Comparison of ENCODE assay signal across 17 cellular contexts in the genomic region with DNA sequence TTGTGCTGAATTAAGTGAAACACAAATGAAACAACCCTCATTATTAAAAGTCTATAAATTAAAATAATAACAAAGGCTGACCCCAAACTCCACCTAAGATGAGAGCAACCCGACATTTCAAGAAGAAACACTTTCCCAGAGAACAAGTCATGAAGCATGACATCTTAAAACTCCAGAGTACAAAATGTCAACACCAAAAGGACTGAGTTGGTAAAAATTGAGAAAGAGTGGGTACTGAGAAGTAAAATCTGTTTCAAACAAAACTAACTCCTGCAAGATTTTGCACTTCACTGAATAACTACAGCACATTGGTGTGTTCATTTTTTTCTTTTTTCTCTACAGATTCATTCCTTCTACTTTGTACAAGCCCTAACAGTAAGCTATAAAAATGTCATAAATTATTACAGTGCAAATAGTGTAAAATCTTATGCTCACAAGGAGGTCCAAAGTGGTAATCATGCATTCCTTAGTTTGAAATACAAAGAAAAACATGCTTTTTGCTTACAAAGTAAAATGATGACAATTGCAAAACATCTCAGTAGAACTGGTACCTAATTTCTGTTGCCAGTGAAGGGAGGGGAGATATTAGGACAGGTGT. TPM values are rescaled to one million over a fixed set of nuclear protein-coding genes. Genes with fewer than 3 reads are reported as not detected.
A peak's percentile ranks its signal among the peaks of the same experiment; 100 is the strongest.
DNase-seq lines count a peak whose midpoint lies in the region; ATAC-seq, FAIRE-seq and TF ChIP-seq lines count a peak whose summit lies in the region.
"Had no signal": no experiment of that assay in that cellular context is flagged by ENCODE, and none has a peak within 500 bp of the region (broad histone marks: within the 10 kb centered on the region; RNA-seq: fewer than 3 reads in every experiment).

No MANE protein-coding gene starts in this region.

- FAIRE-seq in HepG2 (lab: Jason Lieb, UNC) (no peak), GM12891 (lab: Jason Lieb, UNC) (no peak)
- FAIRE-seq: GM18507, H1 had no signal

- H3K9ac ChIP-seq in HepG2 (ENCODE audit: insufficient read depth, low read depth, low read length) = no peak overlapping the region

- H3K27me3 ChIP-seq in HepG2 (ENCODE audit: control insufficient read depth in 1 of 2, insufficient read depth in 2 of 2, low read length in 2 of 2) (no peaks in the 10 kb centered on the region; a peak in 1 of 5 replicates), right lobe of liver (peaks cover 0 to 5% of the 10 kb centered on the region in 2 donors)
- H3K27me3 ChIP-seq: MG63 had no signal

- H3K9me3 ChIP-seq in HepG2 (ENCODE audit: low read length) = 0 out of 2 replicates have a peak, but pooled peaks cover 5% of the 10 kb centered on the region
- H3K9me3 ChIP-seq in right lobe of liver = no peaks in the 10 kb centered on the region
- no peaks in the 10 kb centered on the region for H3K9me3 ChIP-seq in mucosa of descending colon
- H3K9me3 ChIP-seq: MG63 had no signal

- no peak overlapping the region for H3K4me3 ChIP-seq in HepG2 (replicated peaks in 1 of 3; ENCODE audit: insufficient read depth in 1 of 3, low read depth in 2 of 3, low read length in 3 of 3)
- no peak overlapping the region for H3K4me3 ChIP-seq in right lobe of liver
- no peak overlapping the region for H3K4me3 ChIP-seq in mucosa of descending colon
- H3K4me3 ChIP-seq: MG63 had no signal

- no peak overlapping the region for H2AFZ ChIP-seq in HepG2 (ENCODE audit: low read length)

- intact Hi-C loops in HepG2 (cut with micrococcal nuclease; ENCODE audit: unreplicated experiment) = no loop called here
- intact Hi-C loops in right lobe of liver (cut with DNase I) = no loop called here
- intact Hi-C loops in mucosa of descending colon (cut with DNase I, micrococcal nuclease) = no loop called here

- CTCF ChIA-PET in HepG2 (lab: Yijun Ruan, JAX; ENCODE audit: low intra/inter-chr PET ratio, low total read pairs) (no interaction called here), RWPE1 (lab: Yijun Ruan, JAX) (interaction anchor here (0.5 to 1.1 kb wide), 2 partner anchors 18 to 99 kb away, joined by 4 to 5 read pairs; no protein-coding TSS in a partner anchor)

- no peak for TF ChIP-seq EP300 in HepG2 (IDR thresholded peaks at IDR 0.05; ENCODE audit: low read depth in 2 of 2, low read length in 2 of 2)
- no peak for TF ChIP-seq EP300 in HepG2 (CRISPR knock-in tag; IDR thresholded peaks at IDR 0.05; ENCODE audit: borderline replicate concordance)

- no peak for ATAC-seq in HepG2
- no peak for ATAC-seq in right lobe of liver
- ATAC-seq in GM19455 (IDR thresholded peaks at IDR 0.05; ENCODE audit: unreplicated experiment) = no peak
- no peak for ATAC-seq in mucosa of descending colon

- DNase-seq in HepG2 (ENCODE audit: low spot score) (no peak), right lobe of liver (no peak), RWPE1 (ENCODE audit: low spot score) (no peak), kidney glomerular epithelial cell (lab: John Stamatoyannopoulos, UW) (peak; percentile 67), GM10266 (ENCODE audit: extremely low spot score) (no peak), GM12891 (ENCODE audit: insufficient read length, low spot score) (no peak), mucosa of descending colon (no peak)
- DNase-seq: AML-193, DMS153, NCI-H1092, NCI-H524, SHP77 treated with DMSO at 0.1 percent for 48 hours had no signal

- no peaks in the 10 kb centered on the region for H3K79me2 ChIP-seq in HepG2 (ENCODE audit: insufficient read depth, low read length)

- TF ChIP-seq POLR2A in HepG2 (IDR thresholded peaks at IDR 0.05; ENCODE audit: insufficient read depth in 1 of 2, low read depth in 2 of 2, low read length in 2 of 2) = no peak
- no peak for TF ChIP-seq POLR2A in right lobe of liver (IDR thresholded peaks at IDR 0.05)
- no peak for TF ChIP-seq POLR2A in GM12891 (IDR thresholded peaks at IDR 0.05; ENCODE audit: low read depth, low read length)

- TF ChIP-seq CTCF in HepG2 (CRISPR knock-in tag; IDR thresholded peaks at IDR 0.05) (no peak), right lobe of liver (IDR thresholded peaks at IDR 0.05) (no peak), RWPE1 (conservative IDR thresholded peaks at IDR 0.05; ENCODE audit: low read depth) (no peak), GM10266 (IDR thresholded peaks at IDR 0.05; ENCODE audit: control insufficient read depth, insufficient read depth, low read depth, missing control alignments) (no peak), mucosa of descending colon (IDR thresholded peaks at IDR 0.05) (no peak)

- H3K27ac ChIP-seq in HepG2 (ENCODE audit: extremely low read length, insufficient read depth, low read length) (no peak overlapping the region), right lobe of liver (no peak overlapping the region), RWPE1 (peak overlapping the region; percentile 79)

- H3K36me3 ChIP-seq in HepG2 (replicated peaks in 1 of 2; ENCODE audit: control insufficient read depth in 1 of 2, insufficient read depth in 2 of 2, low read length in 2 of 2) (no peaks in the 10 kb centered on the region), right lobe of liver (no peaks in the 10 kb centered on the region), mucosa of descending colon (ENCODE audit: low read depth) (no peaks in the 10 kb centered on the region)
- H3K36me3 ChIP-seq: MG63 had no signal

- H3K4me1 ChIP-seq in HepG2 (ENCODE audit: insufficient read depth, low read length) = no peaks in the 10 kb centered on the region
- no peaks in the 10 kb centered on the region for H3K4me1 ChIP-seq in right lobe of liver
- no peaks in the 10 kb centered on the region for H3K4me1 ChIP-seq in mucosa of descending colon (ENCODE audit: low read depth)

- in situ Hi-C loops in HepG2 (cut with HindIII; ENCODE audit: extremely low pct_ligation_motif_present, low pct_unique_long_range_greater_than_20kb) = no loop called here

- TF ChIP-seq RAD21 in HepG2 (CRISPR knock-in tag; IDR thresholded peaks at IDR 0.05) = no peak

- WGBS in HepG2 (ENCODE audit: low lambda C conversion rate) = 0% methylated on average over 1 of the region's 1 CpG
- 38% methylated on average over 1 of the region's 1 CpG for WGBS in right lobe of liver (ENCODE audit: insufficient coverage, low coverage, low lambda C conversion rate, missing lambda C conversion rate)

- POLR2A ChIA-PET in HepG2 (lab: Yijun Ruan, JAX) (no interaction called here), RWPE1 (lab: Yijun Ruan, JAX; ENCODE audit: low non-redundant PET) (no interaction called here)

- H3K4me2 ChIP-seq in HepG2 (ENCODE audit: low read depth, low read length) = no peak overlapping the region

- no peaks in the 10 kb centered on the region for H4K20me1 ChIP-seq in HepG2 (ENCODE audit: insufficient read depth, low read length)

- no TSS peak for BruUV-seq in HepG2 (replicated peaks; lab: Mats Ljungman, UMichigan)

TF ChIP-seq in HepG2, 621 proteins besides CTCF, POLR2A, EP300 and RAD21 (continues in another document):
- TF ChIP-seq HNF4G (IDR thresholded peaks at IDR 0.05; ENCODE audit: borderline replicate concordance, low read depth, low read length) = no peak
- no peak for TF ChIP-seq HNF4G (CRISPR knock-in tag; IDR thresholded peaks at IDR 0.05; ENCODE audit: borderline replicate concordance, low read depth)
- no peak for TF ChIP-seq MXD4 (CRISPR knock-in tag; IDR thresholded peaks at IDR 0.05)

TF ChIP-seq in GM12891, 5 proteins besides CTCF, POLR2A, EP300 and RAD21:
- no peak for TF ChIP-seq SPI1 (IDR thresholded peaks at IDR 0.05; ENCODE audit: low read depth, low read length)
- TF ChIP-seq POU2F2 (IDR thresholded peaks at IDR 0.05; ENCODE audit: low read depth, low read length) = no peak
- TF ChIP-seq PAX5 (IDR thresholded peaks at IDR 0.05; ENCODE audit: insufficient read depth, low read length, severe bottlenecking) = no peak
- TF ChIP-seq POLR2AphosphoS5 (IDR thresholded peaks at IDR 0.05; ENCODE audit: low read depth, low read length) = no peak
- TF ChIP-seq TAF1 (IDR thresholded peaks at IDR 0.05; ENCODE audit: low read depth, low read length) = no peak
TF ChIP-seq in GM12891: peak in this region for 0.

RNA-seq across cellular contexts. Expression of a gene that starts 31.8 kb away (rescaled TPM):
- not detected in 2 replicates for total RNA-seq in HepG2 (2016; rRNA removed; fragmentation: Illumina TruSeq; extraction: Trizol)
- total RNA-seq in HepG2 (2016; cell fraction: cytosol; rRNA removed; fragmentation: Illumina TruSeq; extraction: Trizol; ENCODE audit: low read depth) = not detected in 2 replicates
- total RNA-seq in HepG2 (2016; cell fraction: insoluble cytoplasmic fraction; rRNA removed; fragmentation: Illumina TruSeq; extraction: Trizol) = not detected in 2 replicates
- not detected in 2 replicates for total RNA-seq in HepG2 (2016; cell fraction: membrane; rRNA removed; fragmentation: Illumina TruSeq; extraction: Trizol)
- total RNA-seq in HepG2 (2016; cell fraction: nucleus; rRNA removed; fragmentation: Illumina TruSeq; extraction: Trizol) = not detected in 2 replicates
- not detected in 2 replicates for polyA plus RNA-seq in HepG2 (2011; rRNA removed)
- polyA plus RNA-seq in HepG2 (2011; cell fraction: cytosol; rRNA removed) = not detected in 2 replicates
- polyA plus RNA-seq in HepG2 (2011; cell fraction: nucleus; rRNA removed) = not detected in 2 replicates
- polyA plus RNA-seq in HepG2 (2012) = not detected in 2 replicates
- polyA plus RNA-seq in HepG2 (2016; cell fraction: cytosol; fragmentation: Illumina TruSeq; extraction: Trizol; ENCODE audit: low read depth) = not detected in 2 replicates
- not detected in 2 replicates for polyA plus RNA-seq in HepG2 (2016; cell fraction: insoluble cytoplasmic fraction; fragmentation: Illumina TruSeq; extraction: Trizol; ENCODE audit: low read depth)
- not detected in 2 replicates for polyA plus RNA-seq in HepG2 (2016; cell fraction: membrane; fragmentation: Illumina TruSeq; extraction: Trizol; ENCODE audit: low read depth)
- polyA plus RNA-seq in HepG2 (2016; cell fraction: nucleus; fragmentation: Illumina TruSeq; extraction: Trizol; ENCODE audit: insufficient read depth, low read depth) = not detected in 2 replicates
- polyA minus RNA-seq in HepG2 (2011; rRNA and poly(A)+ RNA removed; ENCODE audit: low replicate concordance) = 0.04 TPM in 1 of 2 replicates, not detected in the other
- not detected in 2 replicates for polyA minus RNA-seq in HepG2 (2011; cell fraction: cytosol; rRNA and poly(A)+ RNA removed)
- not detected in 2 replicates for polyA minus RNA-seq in HepG2 (2011; cell fraction: nucleus; rRNA and poly(A)+ RNA removed)
- not detected for total RNA-seq in right lobe of liver
- not detected for polyA plus RNA-seq in GM12891 (2012; ENCODE audit: low read depth, missing spikeins)
- not detected for total RNA-seq in mucosa of descending colon
- total RNA-seq: H1 had no signal
- polyA plus RNA-seq: CD14-positive monocyte, H1 had no signal
